ENCODE assay signal across 8 cellular contexts in genomic region chr9:92790542-92791527, GRCh38. TPM values are rescaled to one million over a fixed set of nuclear protein-coding genes. Genes with fewer than 3 reads are reported as not detected.
A peak's percentile ranks its signal among the peaks of the same experiment; 100 is the strongest.
DNase-seq lines count a peak whose midpoint lies in the region; ATAC-seq and TF ChIP-seq lines count a peak whose summit lies in the region.

No MANE protein-coding gene starts in this region.

- CTCF ChIA-PET in HCT116 (lab: Charles Lee), result interaction anchor here (0.6 to 1.9 kb wide), 18 partner anchors 11 to 656 kb away, joined by 3 to 38 read pairs (median 4); partner anchors contain the start of genes CENPP and IPPK

- H3K4me3 ChIP-seq in HCT116 (replicated peaks in 1 of 2; ENCODE audit: low read depth in 1 of 2, low read length in 2 of 2) (no peak overlapping the region), cardiac fibroblast (replicated peaks in 1 of 2; ENCODE audit: low read depth in 2 of 2, low read length in 2 of 2) (no peak overlapping the region), kidney epithelial cell (ENCODE audit: low read depth, low read length) (no peak overlapping the region)

- H4K20me1 ChIP-seq in HCT116 (ENCODE audit: insufficient read depth), result no peaks in the 10 kb centered on the region

- BruUV-seq in HCT116 (replicated peaks; lab: Mats Ljungman, UMichigan), result no TSS peak

- TF ChIP-seq POLR2A in HCT116 (IDR thresholded peaks at IDR 0.05; ENCODE audit: borderline replicate concordance, extremely low read depth, insufficient read depth, insufficient read length), result no peak

- no peaks in the 10 kb centered on the region for H3K79me2 ChIP-seq in HCT116 (ENCODE audit: insufficient read depth, low read length)

- peak overlapping the region; percentile 34 for H3K4me2 ChIP-seq in HCT116 (ENCODE audit: low read length)

- H3K27me3 ChIP-seq in HCT116 (ENCODE audit: insufficient read depth, low read length) (no peaks in the 10 kb centered on the region), kidney epithelial cell (ENCODE audit: control insufficient read depth, insufficient read depth, low read length) (peaks cover 4% of the 10 kb centered on the region)

- H3K4me1 ChIP-seq in HCT116 (ENCODE audit: control insufficient read depth in 1 of 2, insufficient read depth in 2 of 2, low read length in 2 of 2), result 0 out of 4 replicates have a peak, but pooled peaks cover 0 to 2% of the 10 kb centered on the region in 2 experiments

- no peak overlapping the region for H3K27ac ChIP-seq in HCT116 (ENCODE audit: low read depth, low read length)

- RAD21 ChIA-PET in HCT116 (lab: Charles Lee; ENCODE audit: low non-redundant PET in 1 of 2, low total read pairs in 2 of 2, uncharacterized antibody in 2 of 2, unreplicated experiment in 2 of 2), result interaction anchor here (0.6 to 1.4 kb wide), 7 partner anchors 18 to 1879 kb away, joined by 3 to 6 read pairs (median 3); no protein-coding TSS in a partner anchor

- POLR2A ChIA-PET in HCT116 (lab: Charles Lee), result interaction anchor here (0.9 kb wide), 1 partner anchor 18 kb away, joined by 6 read pairs; no protein-coding TSS in a partner anchor

- TF ChIP-seq CTCF in HCT116 (IDR thresholded peaks at IDR 0.05 in 2 of 3, conservative IDR thresholded peaks at IDR 0.05 in 1 of 3; ENCODE audit: borderline replicate concordance in 1 of 3, insufficient read depth in 1 of 3, low read depth in 2 of 3, low read length in 2 of 3) (peak; percentile 79 to 94 (median 91)), cardiac fibroblast (IDR thresholded peaks at IDR 0.05; ENCODE audit: low read depth, low read length) (peak; percentile 81), kidney epithelial cell (IDR thresholded peaks at IDR 0.05; ENCODE audit: insufficient read depth, low read length, poor library complexity, severe bottlenecking) (peak; percentile 78)

- peak; percentile 80 for DNase-seq in DMS153 treated with DMSO at 0.1 percent for 48 hours (lab: John Stamatoyannopoulos, UW; ENCODE audit: unreplicated experiment)
- DNase-seq in HCT116 (ENCODE audit: low read depth, low spot score), result peak; percentile 65
- peak; percentile 81 for DNase-seq in NCI-H2196 (lab: John Stamatoyannopoulos, UW; ENCODE audit: unreplicated experiment)
- DNase-seq in activated CD4-positive, CD25-positive, alpha-beta regulatory T cell treated with anti-CD3 and anti-CD28 coated beads, Interleukin-2, amount 50 U/mL, for 16 hours (ENCODE audit: low read depth, low spot score), result peak; percentile 49
- peak; percentile 84 for DNase-seq in cardiac fibroblast (ENCODE audit: low read depth in 2 of 2)
- peak; percentile 37 for DNase-seq in kidney epithelial cell (ENCODE audit: low read depth)
- peak; percentile 58 for DNase-seq in stimulated activated CD4-positive, alpha-beta T cell treated with anti-CD3 and anti-CD28 coated beads, Interleukin-2, amount 100 ng/mL, for 4 hours (ENCODE audit: low read depth)

- H3K36me3 ChIP-seq in HCT116 (ENCODE audit: control insufficient read depth in 1 of 2, insufficient read depth in 2 of 2, low read length in 2 of 2) (no peaks in the 10 kb centered on the region), kidney epithelial cell (ENCODE audit: control insufficient read depth, insufficient read depth, low read length) (no peaks in the 10 kb centered on the region)

- intact Hi-C loops in HCT116 (cut with micrococcal nuclease), result loop anchor here (1.0 to 5.0 kb wide), 4 partner anchors 26 to 654 kb away; partner anchors contain the start of genes CENPP and NOL8

- H2AFZ ChIP-seq in HCT116 (ENCODE audit: low read depth, low read length, poor library complexity, severe bottlenecking), result peak overlapping the region; percentile 24

- peak; percentile 99 for ATAC-seq in HCT116
- no peak for ATAC-seq in GM19397 (IDR thresholded peaks at IDR 0.05; ENCODE audit: unreplicated experiment)

- TF ChIP-seq RAD21 in HCT116 (IDR thresholded peaks at IDR 0.05; ENCODE audit: low read depth), result peak; percentile 97

- no peaks in the 10 kb centered on the region for H3K9me3 ChIP-seq in HCT116 (ENCODE audit: control insufficient read depth in 1 of 2, insufficient read depth in 1 of 2, low read depth in 1 of 2, low read length in 2 of 2)

- H3K9me2 ChIP-seq in HCT116 (ENCODE audit: insufficient read depth), result no peaks in the 10 kb centered on the region

- H3K9ac ChIP-seq in HCT116 (ENCODE audit: low read length), result no peak overlapping the region

TF ChIP-seq in HCT116, 20 proteins besides CTCF, POLR2A, EP300 and RAD21:
- TF ChIP-seq FOSL1 (IDR thresholded peaks at IDR 0.05; ENCODE audit: low read depth), result no peak
- no peak for TF ChIP-seq ELF1 (IDR thresholded peaks at IDR 0.05; ENCODE audit: borderline replicate concordance, low read depth)
- no peak for TF ChIP-seq ZFX (IDR thresholded peaks at IDR 0.05)
- no peak for TF ChIP-seq EZH2phosphoT487 (IDR thresholded peaks at IDR 0.05; ENCODE audit: borderline replicate concordance)
- no peak for TF ChIP-seq EGR1 (IDR thresholded peaks at IDR 0.05; ENCODE audit: low read depth)
TF ChIP-seq in HCT116: peak in this region for 0.

RNA-seq across cellular contexts. Expression of gene BICD2, which starts 26.2 kb away (rescaled TPM):
- total RNA-seq in HCT116 (2021; ENCODE audit: unreplicated experiment) (23.4 TPM), kidney epithelial cell (44.0 and 46.5 TPM in 2 replicates)
- polyA plus RNA-seq in HCT116 (2012), result 12.9 and 16.0 TPM in 2 replicates
